ENCODE assay signal across 1 cellular context in the genomic region with DNA sequence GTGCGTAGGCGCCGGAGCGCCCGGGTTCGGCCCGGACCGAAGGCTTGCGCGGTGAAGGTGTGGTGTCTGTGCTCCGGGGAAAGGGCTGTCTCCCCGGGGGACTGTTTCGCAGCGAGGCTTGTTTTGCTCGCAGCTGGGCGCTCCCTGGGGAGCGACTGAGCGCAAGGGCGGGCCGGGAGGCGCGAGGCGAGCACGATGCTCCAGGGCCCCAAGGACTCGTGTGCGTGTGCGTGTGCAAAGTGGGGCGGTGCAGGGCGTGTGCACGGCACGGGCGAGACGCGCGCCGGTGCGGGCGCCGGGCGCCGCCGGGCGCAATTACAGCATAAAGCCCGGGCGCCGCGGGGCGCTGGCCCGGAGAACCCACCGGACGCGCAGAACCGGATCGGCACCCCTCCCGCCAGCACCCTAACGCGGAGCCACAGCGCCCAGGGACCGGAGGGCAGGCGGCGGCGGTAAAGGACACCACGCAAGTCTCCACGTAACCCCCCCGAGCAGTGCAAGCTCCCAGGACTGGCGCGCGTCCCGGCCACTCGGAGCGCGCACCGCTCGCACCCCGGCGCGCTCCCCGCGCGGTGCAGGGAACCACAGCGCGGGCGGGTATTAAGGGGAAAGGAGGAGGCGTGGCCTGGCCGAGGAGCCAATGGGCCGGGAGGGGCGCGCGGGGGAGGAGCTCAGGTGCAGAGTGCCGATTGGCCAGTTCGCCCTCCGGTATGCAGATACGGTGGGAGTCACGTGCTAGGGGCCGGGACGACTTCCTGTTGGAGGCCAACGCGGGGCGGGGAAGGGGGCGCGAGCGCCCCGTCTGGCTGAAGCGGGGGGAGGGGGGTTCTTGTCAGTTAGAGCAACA.
A peak's percentile ranks its signal among the peaks of the same experiment; 100 is the strongest.
TF ChIP-seq lines count a peak whose summit lies in the region.

A gene with protein sequence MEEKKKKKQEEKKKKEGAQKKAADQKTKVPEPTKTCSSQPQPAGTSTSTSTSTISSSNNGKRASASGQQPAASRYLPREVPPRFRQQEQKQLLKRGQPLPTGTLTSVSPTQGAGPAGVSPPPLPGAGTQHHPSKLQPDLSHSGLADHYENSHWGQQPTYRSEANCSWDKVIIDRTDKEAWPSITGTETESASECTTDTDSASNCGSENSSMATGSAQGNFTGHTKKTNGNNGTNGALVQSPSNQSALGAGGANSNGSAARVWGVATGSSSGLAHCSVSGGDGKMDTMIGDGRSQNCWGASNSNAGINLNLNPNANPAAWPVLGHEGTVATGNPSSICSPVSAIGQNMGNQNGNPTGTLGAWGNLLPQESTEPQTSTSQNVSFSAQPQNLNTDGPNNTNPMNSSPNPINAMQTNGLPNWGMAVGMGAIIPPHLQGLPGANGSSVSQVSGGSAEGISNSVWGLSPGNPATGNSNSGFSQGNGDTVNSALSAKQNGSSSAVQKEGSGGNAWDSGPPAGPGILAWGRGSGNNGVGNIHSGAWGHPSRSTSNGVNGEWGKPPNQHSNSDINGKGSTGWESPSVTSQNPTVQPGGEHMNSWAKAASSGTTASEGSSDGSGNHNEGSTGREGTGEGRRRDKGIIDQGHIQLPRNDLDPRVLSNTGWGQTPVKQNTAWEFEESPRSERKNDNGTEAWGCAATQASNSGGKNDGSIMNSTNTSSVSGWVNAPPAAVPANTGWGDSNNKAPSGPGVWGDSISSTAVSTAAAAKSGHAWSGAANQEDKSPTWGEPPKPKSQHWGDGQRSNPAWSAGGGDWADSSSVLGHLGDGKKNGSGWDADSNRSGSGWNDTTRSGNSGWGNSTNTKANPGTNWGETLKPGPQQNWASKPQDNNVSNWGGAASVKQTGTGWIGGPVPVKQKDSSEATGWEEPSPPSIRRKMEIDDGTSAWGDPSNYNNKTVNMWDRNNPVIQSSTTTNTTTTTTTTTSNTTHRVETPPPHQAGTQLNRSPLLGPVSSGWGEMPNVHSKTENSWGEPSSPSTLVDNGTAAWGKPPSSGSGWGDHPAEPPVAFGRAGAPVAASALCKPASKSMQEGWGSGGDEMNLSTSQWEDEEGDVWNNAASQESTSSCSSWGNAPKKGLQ (N-terminal part only) (plus strand): TSS at position 835 of the 847 bp plus-strand sequence. CDS start 45,504 bp downstream, outside the sequence.

TF ChIP-seq in HepG2, 621 proteins besides CTCF, POLR2A, EP300 and RAD21 (continued from another document and continues in another):
- TF ChIP-seq, protein P1, sequence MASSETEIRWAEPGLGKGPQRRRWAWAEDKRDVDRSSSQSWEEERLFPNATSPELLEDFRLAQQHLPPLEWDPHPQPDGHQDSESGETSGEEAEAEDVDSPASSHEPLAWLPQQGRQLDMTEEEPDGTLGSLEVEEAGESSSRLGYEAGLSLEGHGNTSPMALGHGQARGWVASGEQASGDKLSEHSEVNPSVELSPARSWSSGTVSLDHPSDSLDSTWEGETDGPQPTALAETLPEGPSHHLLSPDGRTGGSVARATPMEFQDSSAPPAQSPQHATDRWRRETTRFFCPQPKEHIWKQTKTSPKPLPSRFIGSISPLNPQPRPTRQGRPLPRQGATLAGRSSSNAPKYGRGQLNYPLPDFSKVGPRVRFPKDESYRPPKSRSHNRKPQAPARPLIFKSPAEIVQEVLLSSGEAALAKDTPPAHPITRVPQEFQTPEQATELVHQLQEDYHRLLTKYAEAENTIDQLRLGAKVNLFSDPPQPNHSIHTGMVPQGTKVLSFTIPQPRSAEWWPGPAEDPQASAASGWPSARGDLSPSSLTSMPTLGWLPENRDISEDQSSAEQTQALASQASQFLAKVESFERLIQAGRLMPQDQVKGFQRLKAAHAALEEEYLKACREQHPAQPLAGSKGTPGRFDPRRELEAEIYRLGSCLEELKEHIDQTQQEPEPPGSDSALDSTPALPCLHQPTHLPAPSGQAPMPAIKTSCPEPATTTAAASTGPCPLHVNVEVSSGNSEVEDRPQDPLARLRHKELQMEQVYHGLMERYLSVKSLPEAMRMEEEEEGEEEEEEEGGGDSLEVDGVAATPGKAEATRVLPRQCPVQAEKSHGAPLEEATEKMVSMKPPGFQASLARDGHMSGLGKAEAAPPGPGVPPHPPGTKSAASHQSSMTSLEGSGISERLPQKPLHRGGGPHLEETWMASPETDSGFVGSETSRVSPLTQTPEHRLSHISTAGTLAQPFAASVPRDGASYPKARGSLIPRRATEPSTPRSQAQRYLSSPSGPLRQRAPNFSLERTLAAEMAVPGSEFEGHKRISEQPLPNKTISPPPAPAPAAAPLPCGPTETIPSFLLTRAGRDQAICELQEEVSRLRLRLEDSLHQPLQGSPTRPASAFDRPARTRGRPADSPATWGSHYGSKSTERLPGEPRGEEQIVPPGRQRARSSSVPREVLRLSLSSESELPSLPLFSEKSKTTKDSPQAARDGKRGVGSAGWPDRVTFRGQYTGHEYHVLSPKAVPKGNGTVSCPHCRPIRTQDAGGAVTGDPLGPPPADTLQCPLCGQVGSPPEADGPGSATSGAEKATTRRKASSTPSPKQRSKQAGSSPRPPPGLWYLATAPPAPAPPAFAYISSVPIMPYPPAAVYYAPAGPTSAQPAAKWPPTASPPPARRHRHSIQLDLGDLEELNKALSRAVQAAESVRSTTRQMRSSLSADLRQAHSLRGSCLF (CRISPR knock-in tag; IDR thresholded peaks at IDR 0.05; ENCODE audit: borderline replicate concordance) = no peak
- TF ChIP-seq, protein P2, sequence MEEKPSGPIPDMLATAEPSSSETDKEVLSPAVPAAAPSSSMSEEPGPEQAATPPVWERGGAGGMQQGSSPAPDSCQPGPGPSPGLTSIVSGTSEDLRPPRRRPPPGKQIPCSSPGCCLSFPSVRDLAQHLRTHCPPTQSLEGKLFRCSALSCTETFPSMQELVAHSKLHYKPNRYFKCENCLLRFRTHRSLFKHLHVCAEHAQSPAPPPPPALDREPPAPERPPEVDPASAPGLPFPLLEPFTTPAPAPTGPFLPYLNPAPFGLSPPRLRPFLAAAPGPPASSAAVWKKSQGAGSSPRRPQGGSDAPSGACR (CRISPR knock-in tag; IDR thresholded peaks at IDR 0.05) = no peak; the same call in 1 of the 2 replicates
- no peak for TF ChIP-seq ZNF75D (CRISPR knock-in tag; IDR thresholded peaks at IDR 0.05; ENCODE audit: borderline replicate concordance)
- TF ChIP-seq ZNF17 (CRISPR knock-in tag; IDR thresholded peaks at IDR 0.05) = no peak
- peak; percentile 20; the same call in 1 of the 2 replicates for TF ChIP-seq RCOR2 (CRISPR knock-in tag; IDR thresholded peaks at IDR 0.05)
- TF ChIP-seq, protein P3, sequence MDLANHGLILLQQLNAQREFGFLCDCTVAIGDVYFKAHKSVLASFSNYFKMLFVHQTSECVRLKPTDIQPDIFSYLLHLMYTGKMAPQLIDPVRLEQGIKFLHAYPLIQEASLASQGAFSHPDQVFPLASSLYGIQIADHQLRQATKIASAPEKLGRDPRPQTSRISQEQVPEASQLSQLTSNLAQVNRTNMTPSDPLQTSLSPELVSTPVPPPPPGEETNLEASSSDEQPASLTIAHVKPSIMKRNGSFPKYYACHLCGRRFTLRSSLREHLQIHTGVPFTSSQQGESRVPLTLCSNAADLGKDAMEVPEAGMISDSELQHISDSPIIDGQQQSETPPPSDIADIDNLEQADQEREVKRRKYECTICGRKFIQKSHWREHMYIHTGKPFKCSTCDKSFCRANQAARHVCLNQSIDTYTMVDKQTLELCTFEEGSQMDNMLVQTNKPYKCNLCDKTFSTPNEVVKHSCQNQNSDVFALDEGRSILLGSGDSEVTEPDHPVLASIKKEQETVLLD (CRISPR knock-in tag; IDR thresholded peaks at IDR 0.05; ENCODE audit: low read depth) = peak; percentile 60
- peak; percentile 33; the same call in 1 of the 2 replicates for TF ChIP-seq ZIK1 (CRISPR knock-in tag; IDR thresholded peaks at IDR 0.05; ENCODE audit: borderline replicate concordance, low read depth)
- TF ChIP-seq MAFG (CRISPR knock-in tag; IDR thresholded peaks at IDR 0.05) = no peak
- no peak; the same call in none of the 2 replicates for TF ChIP-seq ZNF547 (CRISPR knock-in tag; IDR thresholded peaks at IDR 0.05)
- TF ChIP-seq ZNF232 (CRISPR knock-in tag; IDR thresholded peaks at IDR 0.05; ENCODE audit: borderline replicate concordance) = peak; percentile 63
- TF ChIP-seq SMARCE1 (IDR thresholded peaks at IDR 0.05; ENCODE audit: borderline replicate concordance) = no peak
- TF ChIP-seq, protein P4, sequence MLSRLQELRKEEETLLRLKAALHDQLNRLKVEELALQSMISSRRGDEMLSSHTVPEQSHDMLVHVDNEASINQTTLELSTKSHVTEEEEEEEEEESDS (CRISPR knock-in tag; IDR thresholded peaks at IDR 0.05; ENCODE audit: borderline replicate concordance) = peak; percentile 85; the same call in 1 of the 2 replicates
- TF ChIP-seq GLI4 (CRISPR knock-in tag; IDR thresholded peaks at IDR 0.05; ENCODE audit: borderline replicate concordance) = peak; percentile 68; the same call in 1 of the 2 replicates
- TF ChIP-seq ZNF235 (CRISPR knock-in tag; IDR thresholded peaks at IDR 0.05; ENCODE audit: borderline replicate concordance) = peak; percentile 96; the same call in 1 of the 2 replicates
- TF ChIP-seq, protein P5, sequence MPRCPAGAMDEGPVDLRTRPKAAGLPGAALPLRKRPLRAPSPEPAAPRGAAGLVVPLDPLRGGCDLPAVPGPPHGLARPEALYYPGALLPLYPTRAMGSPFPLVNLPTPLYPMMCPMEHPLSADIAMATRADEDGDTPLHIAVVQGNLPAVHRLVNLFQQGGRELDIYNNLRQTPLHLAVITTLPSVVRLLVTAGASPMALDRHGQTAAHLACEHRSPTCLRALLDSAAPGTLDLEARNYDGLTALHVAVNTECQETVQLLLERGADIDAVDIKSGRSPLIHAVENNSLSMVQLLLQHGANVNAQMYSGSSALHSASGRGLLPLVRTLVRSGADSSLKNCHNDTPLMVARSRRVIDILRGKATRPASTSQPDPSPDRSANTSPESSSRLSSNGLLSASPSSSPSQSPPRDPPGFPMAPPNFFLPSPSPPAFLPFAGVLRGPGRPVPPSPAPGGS (CRISPR knock-in tag; IDR thresholded peaks at IDR 0.05) = peak; percentile 95
- no peak for TF ChIP-seq RBAK (CRISPR knock-in tag; IDR thresholded peaks at IDR 0.05)
- 0 out of 2 replicates have a peak, but pooled peaks have one; percentile 71 for TF ChIP-seq CC2D1A (CRISPR knock-in tag; IDR thresholded peaks at IDR 0.05)
- TF ChIP-seq, protein P6, sequence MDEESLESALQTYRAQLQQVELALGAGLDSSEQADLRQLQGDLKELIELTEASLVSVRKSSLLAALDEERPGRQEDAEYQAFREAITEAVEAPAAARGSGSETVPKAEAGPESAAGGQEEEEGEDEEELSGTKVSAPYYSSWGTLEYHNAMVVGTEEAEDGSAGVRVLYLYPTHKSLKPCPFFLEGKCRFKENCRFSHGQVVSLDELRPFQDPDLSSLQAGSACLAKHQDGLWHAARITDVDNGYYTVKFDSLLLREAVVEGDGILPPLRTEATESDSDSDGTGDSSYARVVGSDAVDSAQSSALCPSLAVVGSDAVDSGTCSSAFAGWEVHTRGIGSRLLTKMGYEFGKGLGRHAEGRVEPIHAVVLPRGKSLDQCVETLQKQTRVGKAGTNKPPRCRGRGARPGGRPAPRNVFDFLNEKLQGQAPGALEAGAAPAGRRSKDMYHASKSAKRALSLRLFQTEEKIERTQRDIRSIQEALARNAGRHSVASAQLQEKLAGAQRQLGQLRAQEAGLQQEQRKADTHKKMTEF (CRISPR knock-in tag; IDR thresholded peaks at IDR 0.05) = peak; percentile 93; the same call in 1 of the 2 replicates
- peak; percentile 92 for TF ChIP-seq SALL1 (CRISPR knock-in tag; IDR thresholded peaks at IDR 0.05)
- TF ChIP-seq ELF1 (CRISPR knock-in tag; IDR thresholded peaks at IDR 0.05) = peak; percentile 89
- 0 out of 2 replicates have a peak, but pooled peaks have one; percentile 50 for TF ChIP-seq U2AF2 (IDR thresholded peaks at IDR 0.05; ENCODE audit: low read depth, low read length)
- TF ChIP-seq, protein P7, sequence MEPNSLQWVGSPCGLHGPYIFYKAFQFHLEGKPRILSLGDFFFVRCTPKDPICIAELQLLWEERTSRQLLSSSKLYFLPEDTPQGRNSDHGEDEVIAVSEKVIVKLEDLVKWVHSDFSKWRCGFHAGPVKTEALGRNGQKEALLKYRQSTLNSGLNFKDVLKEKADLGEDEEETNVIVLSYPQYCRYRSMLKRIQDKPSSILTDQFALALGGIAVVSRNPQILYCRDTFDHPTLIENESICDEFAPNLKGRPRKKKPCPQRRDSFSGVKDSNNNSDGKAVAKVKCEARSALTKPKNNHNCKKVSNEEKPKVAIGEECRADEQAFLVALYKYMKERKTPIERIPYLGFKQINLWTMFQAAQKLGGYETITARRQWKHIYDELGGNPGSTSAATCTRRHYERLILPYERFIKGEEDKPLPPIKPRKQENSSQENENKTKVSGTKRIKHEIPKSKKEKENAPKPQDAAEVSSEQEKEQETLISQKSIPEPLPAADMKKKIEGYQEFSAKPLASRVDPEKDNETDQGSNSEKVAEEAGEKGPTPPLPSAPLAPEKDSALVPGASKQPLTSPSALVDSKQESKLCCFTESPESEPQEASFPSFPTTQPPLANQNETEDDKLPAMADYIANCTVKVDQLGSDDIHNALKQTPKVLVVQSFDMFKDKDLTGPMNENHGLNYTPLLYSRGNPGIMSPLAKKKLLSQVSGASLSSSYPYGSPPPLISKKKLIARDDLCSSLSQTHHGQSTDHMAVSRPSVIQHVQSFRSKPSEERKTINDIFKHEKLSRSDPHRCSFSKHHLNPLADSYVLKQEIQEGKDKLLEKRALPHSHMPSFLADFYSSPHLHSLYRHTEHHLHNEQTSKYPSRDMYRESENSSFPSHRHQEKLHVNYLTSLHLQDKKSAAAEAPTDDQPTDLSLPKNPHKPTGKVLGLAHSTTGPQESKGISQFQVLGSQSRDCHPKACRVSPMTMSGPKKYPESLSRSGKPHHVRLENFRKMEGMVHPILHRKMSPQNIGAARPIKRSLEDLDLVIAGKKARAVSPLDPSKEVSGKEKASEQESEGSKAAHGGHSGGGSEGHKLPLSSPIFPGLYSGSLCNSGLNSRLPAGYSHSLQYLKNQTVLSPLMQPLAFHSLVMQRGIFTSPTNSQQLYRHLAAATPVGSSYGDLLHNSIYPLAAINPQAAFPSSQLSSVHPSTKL (CRISPR knock-in tag; IDR thresholded peaks at IDR 0.05) = no peak; the same call in none of the 2 replicates
- TF ChIP-seq ZNF367 (CRISPR knock-in tag; IDR thresholded peaks at IDR 0.05; ENCODE audit: borderline replicate concordance) = peak; percentile 56; the same call in 1 of the 2 replicates
- TF ChIP-seq ZNF816 (CRISPR knock-in tag; IDR thresholded peaks at IDR 0.05; ENCODE audit: borderline replicate concordance) = peak; percentile 87; the same call in 1 of the 2 replicates
